In the genomic region with DNA sequence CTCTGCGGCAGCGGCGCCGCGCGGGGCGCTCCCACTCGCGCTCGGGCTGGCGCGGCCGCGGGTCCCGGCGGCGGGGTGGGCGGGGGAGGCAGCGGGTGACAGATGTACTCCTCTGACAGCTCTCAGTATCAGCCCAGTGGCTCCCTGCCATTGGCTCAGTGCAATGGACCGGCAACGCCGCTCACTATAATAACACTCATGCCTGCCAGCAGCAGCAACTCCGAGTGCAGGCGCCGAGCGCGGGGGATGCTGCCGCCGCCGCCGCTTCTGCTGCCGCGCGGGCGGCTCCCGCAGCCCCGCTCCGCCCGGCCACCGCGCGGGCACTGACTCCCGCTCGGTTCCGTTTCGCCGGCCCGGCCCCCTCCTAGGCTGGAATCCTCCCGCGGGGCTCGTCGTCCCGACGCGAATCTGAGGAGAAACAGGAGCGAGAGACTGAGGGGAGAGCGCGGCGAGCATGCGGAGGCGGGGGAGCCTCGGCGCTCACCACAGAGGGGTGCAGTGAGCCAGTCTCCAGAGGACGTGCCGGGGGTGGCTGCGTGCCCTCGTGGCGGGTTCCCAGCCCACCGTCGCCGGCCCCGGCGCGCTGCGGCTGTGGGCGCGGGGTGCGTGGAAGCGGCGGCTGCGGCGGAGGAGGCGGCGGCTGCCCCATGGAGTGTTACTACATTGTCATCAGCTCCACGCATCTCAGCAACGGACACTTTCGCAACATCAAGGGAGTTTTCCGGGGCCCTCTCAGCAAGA, we compare ENCODE assay signal across 8 cellular contexts. TPM values are rescaled to one million over a fixed set of nuclear protein-coding genes. Genes with fewer than 3 reads are reported as not detected.
DNase-seq lines count a peak whose midpoint lies in the region; ATAC-seq and TF ChIP-seq lines count a peak whose summit lies in the region.

Gene ZNF804A (plus strand): TSS at position 217 of the 741 bp plus-strand sequence. CDS start 431 bp downstream, at position 648.

- H2AFZ ChIP-seq in PC-3 (ENCODE audit: low read length) = peak within 1 kb of the TSS; percentile 67

- peak; percentile 80 for TF ChIP-seq POLR2A in GM10847 (IDR thresholded peaks at IDR 0.05; ENCODE audit: extremely low read depth, insufficient read length)

- no peaks in the 10 kb centered on the region for H3F3A ChIP-seq in PC-3 (ENCODE audit: low read length, unreplicated experiment)

- H3K79me2 ChIP-seq in PC-3 (ENCODE audit: low read length) = peaks cover 41% of the 10 kb centered on the region

- no peaks in the 10 kb centered on the region for H3K9me3 ChIP-seq in PC-3 (ENCODE audit: low read length)
- H3K9me3 ChIP-seq in iPS-18a (ENCODE audit: control insufficient read depth, low read depth, low read length) = no peaks in the 10 kb centered on the region

- H3K4me1 ChIP-seq in PC-3 (ENCODE audit: insufficient read depth, low read length) (peaks cover 13% of the 10 kb centered on the region), iPS-18a (ENCODE audit: control insufficient read depth, low read depth, low read length) (peaks cover 3% of the 10 kb centered on the region)

- H3K4me2 ChIP-seq in PC-3 (ENCODE audit: low read length) = peak within 1 kb of the TSS; percentile 74

- ATAC-seq in GM21447 (IDR thresholded peaks at IDR 0.05; ENCODE audit: unreplicated experiment) (peak; percentile 67), HG03575 (IDR thresholded peaks at IDR 0.05; ENCODE audit: extremely low read depth, insufficient number of reproducible peaks, low FRiP score, unreplicated experiment) (peak; percentile 85), PC-3 (peak; percentile 39)

- peak within 1 kb of the TSS; percentile 88 for H3K27ac ChIP-seq in PC-3 (ENCODE audit: low read length)
- peak within 1 kb of the TSS; percentile 67 for H3K27ac ChIP-seq in brain microvascular endothelial cell
- no peak within 1 kb of the TSS for H3K27ac ChIP-seq in iPS-18a (ENCODE audit: low read length)

- H3K9ac ChIP-seq in PC-3 (ENCODE audit: low read length) = peak within 1 kb of the TSS; percentile 56
- no peak within 1 kb of the TSS for H3K9ac ChIP-seq in iPS-18a (ENCODE audit: low read length)

- H3K27me3 ChIP-seq in PC-3 (ENCODE audit: low read length) (no peaks in the 10 kb centered on the region), brain microvascular endothelial cell (replicated peaks) (no peaks in the 10 kb centered on the region), iPS-18a (ENCODE audit: control insufficient read depth, insufficient read depth, low read length) (peaks cover 45% of the 10 kb centered on the region)

- H3K36me3 ChIP-seq in PC-3 (ENCODE audit: low read depth, low read length) = no peaks in the 10 kb centered on the region
- no peaks in the 10 kb centered on the region for H3K36me3 ChIP-seq in brain microvascular endothelial cell (replicated peaks)
- H3K36me3 ChIP-seq in iPS-18a (ENCODE audit: control insufficient read depth, low read depth, low read length) = no peaks in the 10 kb centered on the region

- peak within 1 kb of the TSS; percentile 63 for H3K4me3 ChIP-seq in PC-3 (ENCODE audit: low read length)
- peak within 1 kb of the TSS; percentile 71 for H3K4me3 ChIP-seq in brain microvascular endothelial cell (ENCODE audit: low read depth, low read length)
- peak within 1 kb of the TSS; percentile 67 for H3K4me3 ChIP-seq in iPS-18a (ENCODE audit: low read length)

- POLR2A ChIA-PET in PC-3 (lab: Charles Lee; ENCODE audit: unreplicated experiment) = no interaction called here

- BruUV-seq in PC-3 (replicated peaks; lab: Mats Ljungman, UMichigan) = no TSS peak

- no peaks in the 10 kb centered on the region for H3K9me2 ChIP-seq in PC-3 (replicated peaks; ENCODE audit: low read length)

- TF ChIP-seq CTCF in PC-3 (conservative IDR thresholded peaks at IDR 0.05; ENCODE audit: low read depth, low read length) = no peak
- TF ChIP-seq CTCF in brain microvascular endothelial cell (IDR thresholded peaks at IDR 0.05; ENCODE audit: low read depth, low read length, missing control alignments) = no peak

- no peaks in the 10 kb centered on the region for H4K20me1 ChIP-seq in PC-3 (ENCODE audit: low read length)

- intact Hi-C loops in PC-3 (cut with micrococcal nuclease) = no loop called here

- CTCF ChIA-PET in PC-3 (lab: Charles Lee) = no interaction called here

- peak; percentile 27 for DNase-seq in PC-3
- DNase-seq in brain microvascular endothelial cell = peak; percentile 66
- peak; percentile 87 for DNase-seq in retina
- no peak for DNase-seq in activated effector memory CD4-positive, alpha-beta T cell treated with anti-CD3 and anti-CD28 coated beads, Interleukin-2, amount 50 U/mL, for 16 hours

- in situ Hi-C loops in brain microvascular endothelial cell (cut with HindIII; ENCODE audit: low pct_ligation_motif_present, low sequenced_read_pairs) = no loop called here

RNA-seq across cellular contexts. Expression of gene ZNF804A, which starts in this region (rescaled TPM):
- total RNA-seq in PC-3 (2014; rRNA removed) = 1.6 and 1.9 TPM in 2 replicates
